Comparison of ENCODE assay signal across 9 cellular contexts in the genomic region with DNA sequence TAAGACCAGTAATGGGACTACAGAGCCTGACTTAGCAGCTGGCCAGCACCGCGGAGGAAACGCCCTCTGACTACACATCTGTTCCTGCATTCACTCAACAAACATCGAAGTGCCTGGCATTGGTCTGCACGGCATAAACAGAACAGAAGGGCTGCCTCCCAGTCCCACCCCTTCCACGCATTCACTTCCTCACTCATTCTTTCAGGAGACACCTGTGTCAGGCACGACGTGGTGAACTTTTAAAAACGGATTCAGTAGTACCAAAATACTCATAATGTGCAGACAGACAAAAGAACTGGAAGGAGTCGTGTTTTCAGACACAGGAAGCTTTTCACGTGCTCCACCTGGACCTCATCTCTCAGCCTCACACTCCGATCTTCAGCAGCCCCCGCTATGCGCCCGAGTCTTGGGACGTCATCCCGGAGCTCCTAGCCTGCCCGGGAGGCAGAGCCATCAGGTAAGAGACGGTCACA.
A peak's percentile ranks its signal among the peaks of the same experiment; 100 is the strongest.
DNase-seq lines count a peak whose midpoint lies in the region; ATAC-seq and TF ChIP-seq lines count a peak whose summit lies in the region.
"Had no signal": no experiment of that assay in that cellular context is flagged by ENCODE, and none has a peak within 500 bp of the region (broad histone marks: within the 10 kb centered on the region; RNA-seq: fewer than 3 reads in every experiment).

No MANE protein-coding gene starts in this region.

- 81 to 84% (median 82%) methylated on average over 19 of the region's 19 CpGs for WGBS in ovary, 3 donors

- H3K4me1 Mint-ChIP-seq in activated CD4-positive, alpha-beta T cell treated with anti-CD3 and anti-CD28 coated beads, Interleukin-2, amount 10 ng/mL, durations not matched to agents 7 days and 5 days, result peaks cover 42% of the 10 kb centered on the region

- peak overlapping the region; percentile 64 for H3K4me3 Mint-ChIP-seq in activated CD4-positive, alpha-beta T cell treated with anti-CD3 and anti-CD28 coated beads, Interleukin-2, amount 10 ng/mL, durations not matched to agents 7 days and 5 days

- no peak for TF ChIP-seq POLR2A in ovary (IDR thresholded peaks at IDR 0.05)

- POLR2A ChIA-PET in activated CD4-positive, alpha-beta T cell treated with anti-CD3 and anti-CD28 coated beads, Interleukin-2, amount 10 ng/mL, durations not matched to agents 7 days and 5 days (lab: Charles Lee), result no interaction called here

- no peaks in the 10 kb centered on the region for H3K36me3 ChIP-seq in ovary

- H3K27ac Mint-ChIP-seq in activated CD4-positive, alpha-beta T cell treated with anti-CD3 and anti-CD28 coated beads, Interleukin-2, amount 10 ng/mL, durations not matched to agents 7 days and 5 days, result peak overlapping the region; percentile 73

- H3K27ac ChIP-seq in ovary, result no peak overlapping the region
- H3K27ac ChIP-seq: C4-2B had no signal

- CTCF ChIA-PET in activated CD4-positive, alpha-beta T cell treated with anti-CD3 and anti-CD28 coated beads, Interleukin-2, amount 10 ng/mL, durations not matched to agents 7 days and 5 days (lab: Charles Lee), result interaction anchor here (0.6 to 1.2 kb wide), 2 partner anchors 17 to 1576 kb away, joined by 3 to 4 read pairs; no protein-coding TSS in a partner anchor

- H3K27me3 ChIP-seq in ovary, result no peaks in the 10 kb centered on the region

- TF ChIP-seq CTCF in ovary (IDR thresholded peaks at IDR 0.05), result no peak

- ATAC-seq in HG02938 (IDR thresholded peaks at IDR 0.05; ENCODE audit: unreplicated experiment), result peak; percentile 71
- ATAC-seq in left lobe of liver, result peak; percentile 43

- no peaks in the 10 kb centered on the region for H3K9me3 ChIP-seq in ovary

- TF ChIP-seq EP300 in ovary (IDR thresholded peaks at IDR 0.05), result no peak

- H3K27me3 Mint-ChIP-seq in activated CD4-positive, alpha-beta T cell treated with anti-CD3 and anti-CD28 coated beads, Interleukin-2, amount 10 ng/mL, durations not matched to agents 7 days and 5 days, result peaks cover 2% of the 10 kb centered on the region

- DNase-seq in activated T-cell treated with anti-CD3 and anti-CD28 coated beads for 24 hours (ENCODE audit: low read depth) (peak; percentile 7), activated T-cell treated with anti-CD3 and anti-CD28 coated beads for 4 hours (no peak), left lobe of liver (ENCODE audit: low spot score) (no peak), ovary (no peak), nucleus accumbens (lab: John Stamatoyannopoulos, UW) (no peak), NCI-H187 (lab: John Stamatoyannopoulos, UW) (no peak)
- DNase-seq in activated CD4-positive, alpha-beta T cell treated with anti-CD3 and anti-CD28 coated beads, Interleukin-2, amount 10 ng/mL, durations not matched to agents 7 days and 5 days, result peak; percentile 60

- intact Hi-C loops in ovary (cut with DNase I), result loop anchor here in 1 of 4 donors (10.0 kb wide), 1 partner anchor 107 kb away; no protein-coding TSS in a partner anchor

- H3K4me1 ChIP-seq in ovary (ENCODE audit: insufficient read depth), result peaks cover 2% of the 10 kb centered on the region

- H3K9me3 Mint-ChIP-seq in activated CD4-positive, alpha-beta T cell treated with anti-CD3 and anti-CD28 coated beads, Interleukin-2, amount 10 ng/mL, durations not matched to agents 7 days and 5 days, result peaks cover 2% of the 10 kb centered on the region

- no peaks in the 10 kb centered on the region for H3K36me3 Mint-ChIP-seq in activated CD4-positive, alpha-beta T cell treated with anti-CD3 and anti-CD28 coated beads, Interleukin-2, amount 10 ng/mL, durations not matched to agents 7 days and 5 days (ENCODE audit: low read depth)

- H3K4me3 ChIP-seq in ovary, result no peak overlapping the region

Comparison
In these comparisons a context has a peak if more than half of its experiments do, and no peak if none do; other contexts are left out.
1. DNase-seq: peak in activated T-cell treated with anti-CD3 and anti-CD28 coated beads for 24 hours (single experiment) and activated CD4-positive, alpha-beta T cell treated with anti-CD3 and anti-CD28 coated beads, Interleukin-2, amount 10 ng/mL, durations not matched to agents 7 days and 5 days (single experiment); none in activated T-cell treated with anti-CD3 and anti-CD28 coated beads for 4 hours (single experiment), left lobe of liver (single experiment), ovary (0 of 5), nucleus accumbens (0 of 56) and NCI-H187 (0 of 2).